9 cellular contexts compared by ENCODE assay signal in genomic region chr12:49201595-49202295, GRCh38. TPM values are rescaled to one million over a fixed set of nuclear protein-coding genes. Genes with fewer than 3 reads are reported as not detected.
A peak's percentile ranks its signal among the peaks of the same experiment; 100 is the strongest.
DNase-seq lines count a peak whose midpoint lies in the region; FAIRE-seq and TF ChIP-seq lines count a peak whose summit lies in the region.
"Had no signal": no experiment of that assay in that cellular context is flagged by ENCODE, and none has a peak within 500 bp of the region (broad histone marks: within the 10 kb centered on the region; RNA-seq: fewer than 3 reads in every experiment).

No MANE protein-coding gene starts in this region.

- no peaks in the 10 kb centered on the region for H3K9me3 ChIP-seq in ascending aorta
- no peaks in the 10 kb centered on the region for H3K9me3 ChIP-seq in stomach

- TF ChIP-seq POLR2A in stomach (IDR thresholded peaks at IDR 0.05), result no peak

- H3K36me3 ChIP-seq in ascending aorta (no peaks in the 10 kb centered on the region), stomach (no peaks in the 10 kb centered on the region)

- DNase-seq in ELF-1 (ENCODE audit: low read depth, low spot score), result peak; percentile 30
- peak; percentile 90 for DNase-seq in NCI-H2029 treated with DMSO at 0.1 percent for 48 hours (lab: John Stamatoyannopoulos, UW)
- peak in 1 of 2 donors; percentile 55 for DNase-seq in ascending aorta (ENCODE audit: low spot score in 2 of 2)
- DNase-seq in iPS-NIHi7 (ENCODE audit: extremely low spot score), result peak; percentile 24
- no peak for DNase-seq in stomach
- no peak for DNase-seq in amygdala (lab: John Stamatoyannopoulos, UW)
- DNase-seq in GM19239 (ENCODE audit: insufficient read length, low spot score), result no peak
- DNase-seq in superior temporal gyrus (ENCODE audit: extremely low spot score), result no peak

- no peak for FAIRE-seq in GM19239 (lab: Jason Lieb, UNC)

- H3K27me3 ChIP-seq in ascending aorta, result no peaks in the 10 kb centered on the region
- no peaks in the 10 kb centered on the region for H3K27me3 ChIP-seq in stomach

- peak overlapping the region; percentile 53 to 86 for H3K27ac ChIP-seq in ascending aorta
- H3K27ac ChIP-seq in stomach, result peak overlapping the region in 4 of 5 donors; percentile 64 to 76 (median 65)
- H3K27ac ChIP-seq: KMS-11 had no signal

- WGBS in stomach, 5 donors, result 44 to 58% (median 52%) methylated on average over 4 of the region's 4 CpGs

- peak overlapping the region; percentile 29 to 34 for H3K4me3 ChIP-seq in ascending aorta
- no peak overlapping the region for H3K4me3 ChIP-seq in stomach

- no peak for TF ChIP-seq EP300 in stomach (IDR thresholded peaks at IDR 0.05)

- TF ChIP-seq CTCF in ascending aorta (IDR thresholded peaks at IDR 0.05), result no peak
- no peak for TF ChIP-seq CTCF in stomach (IDR thresholded peaks at IDR 0.05)

- intact Hi-C loops in ascending aorta (cut with DNase I) (loop anchor here (1.0 kb wide), 2 partner anchors 13 to 33 kb away; no protein-coding TSS in a partner anchor), stomach (cut with DNase I; ENCODE audit: low total_unique reads) (no loop called here)

- peaks cover 6 to 7% of the 10 kb centered on the region in 2 donors for H3K4me1 ChIP-seq in ascending aorta
- peaks cover 11 to 38% (median 20%) of the 10 kb centered on the region in 4 donors for H3K4me1 ChIP-seq in stomach

RNA-seq across cellular contexts. Expression of gene TUBA1A, which starts 12.9 kb away (rescaled TPM):
- 214 TPM for total RNA-seq in ascending aorta
- total RNA-seq in stomach, result 100 to 1,000 TPM in 4 of 5 donors, 10 to 100 TPM in 1; 82.2 to 279 (median 156) TPM
- 100 to 1,000 TPM in 1 of 3 donors, 10 to 100 TPM in 2; 64.5 to 104 (median 89.7) TPM for polyA plus RNA-seq in stomach

Comparison
In these comparisons a context has a peak if more than half of its experiments do, and no peak if none do; other contexts are left out.
1. DNase-seq: peak in ELF-1 (single experiment), NCI-H2029 treated with DMSO at 0.1 percent for 48 hours (single experiment) and iPS-NIHi7 (single experiment); none in stomach (single experiment), amygdala (0 of 56), GM19239 (single experiment) and superior temporal gyrus (single experiment).
2. H3K4me3 ChIP-seq: peak in ascending aorta (2 of 2); none in stomach (0 of 4).